23 cellular contexts compared by ENCODE assay signal in the genomic region with DNA sequence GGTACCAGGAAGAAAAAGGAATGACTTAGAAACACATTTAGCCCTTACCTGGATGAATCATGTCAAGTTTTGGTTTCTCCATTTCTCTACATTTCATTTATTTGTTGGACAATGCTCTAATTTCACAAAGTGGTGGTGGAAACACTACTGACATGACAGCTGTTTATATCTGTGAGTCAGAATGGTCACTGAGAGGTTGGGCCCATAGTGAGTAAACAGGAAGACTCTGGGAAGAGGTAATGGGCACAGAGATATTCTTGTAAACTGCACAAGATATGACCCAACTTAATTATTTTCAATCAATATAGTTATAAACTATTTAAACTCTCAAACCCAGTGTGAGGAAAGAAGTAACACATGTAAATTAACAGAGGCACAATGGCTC.
A peak's percentile ranks its signal among the peaks of the same experiment; 100 is the strongest.
DNase-seq lines count a peak whose midpoint lies in the region; ATAC-seq, FAIRE-seq and TF ChIP-seq lines count a peak whose summit lies in the region.
"Had no signal": no experiment of that assay in that cellular context is flagged by ENCODE, and none has a peak within 500 bp of the region (broad histone marks: within the 10 kb centered on the region; RNA-seq: fewer than 3 reads in every experiment).

No MANE protein-coding gene starts in this region.

- BruUV-seq in endothelial cell of umbilical vein (replicated peaks; lab: Mats Ljungman, UMichigan): no TSS peak

- H3K36me3 ChIP-seq in endothelial cell of umbilical vein (ENCODE audit: control insufficient read depth in 2 of 2, extremely low read depth in 1 of 2, insufficient read depth in 2 of 2, low read length in 2 of 2) (no peaks in the 10 kb centered on the region), mesenchymal stem cell (ENCODE audit: control insufficient read depth in 1 of 2, insufficient read depth in 2 of 2, low read depth in 1 of 2, low read length in 2 of 2) (no peaks in the 10 kb centered on the region), tibial artery (no peaks in the 10 kb centered on the region)

- H3K27ac ChIP-seq in endothelial cell of umbilical vein (ENCODE audit: insufficient read depth, low read depth, low read length): no peak overlapping the region
- no peak overlapping the region for H3K27ac ChIP-seq in mesenchymal stem cell (ENCODE audit: low read length, poor library complexity, severe bottlenecking)
- peak overlapping the region; percentile 2 to 29 for H3K27ac ChIP-seq in tibial artery
- H3K27ac ChIP-seq: 22Rv1, C4-2B, RWPE1 had no signal

- TF ChIP-seq POLR2A in endothelial cell of umbilical vein (IDR thresholded peaks at IDR 0.05; ENCODE audit: low read depth, low read length): no peak

- no peak for FAIRE-seq in endothelial cell of umbilical vein (lab: Jason Lieb, UNC)

- peak; percentile 10 for DNase-seq in DMS53 (lab: John Stamatoyannopoulos, UW)
- DNase-seq in DMS53 treated with DMSO at 0.1 percent for 48 hours (lab: John Stamatoyannopoulos, UW; ENCODE audit: unreplicated experiment): no peak
- peak; percentile 37 for DNase-seq in endothelial cell of umbilical vein (ENCODE audit: low read depth, low spot score)
- peak; percentile 43 for DNase-seq in mesenchymal stem cell
- no peak for DNase-seq in tibial artery
- no peak for DNase-seq in nucleus accumbens (lab: John Stamatoyannopoulos, UW)
- no peak for DNase-seq in SIG-M5 treated with dmso at 0.1 percent for 504 hours (lab: John Stamatoyannopoulos, UW; ENCODE audit: unreplicated experiment)
- DNase-seq: AML-193, DND-41, KBM-7, MV-4-11, NCI-H1417, NCI-H187, NCI-H2107, NCI-H510A treated with DMSO at 0.1 percent for 48 hours, NCI-H82, SIG-M5 had no signal

- H3K9ac ChIP-seq in endothelial cell of umbilical vein (replicated peaks; ENCODE audit: extremely low read depth, insufficient read depth, low read length) (no peak overlapping the region), mesenchymal stem cell (ENCODE audit: low read length) (no peak overlapping the region)

- H2BK5ac ChIP-seq in mesenchymal stem cell (ENCODE audit: low read depth, low read length, poor library complexity, severe bottlenecking): no peak overlapping the region

- H2BK12ac ChIP-seq in mesenchymal stem cell (ENCODE audit: low read length in 2 of 2): no peak overlapping the region

- no peak overlapping the region for H3K4ac ChIP-seq in mesenchymal stem cell (ENCODE audit: low read depth in 1 of 2, low read length in 2 of 2)

- no peak for TF ChIP-seq CTCF in endothelial cell of umbilical vein (IDR thresholded peaks at IDR 0.05; ENCODE audit: extremely low read depth in 1 of 2, insufficient read depth in 1 of 2, low read depth in 1 of 2, low read length in 2 of 2)
- TF ChIP-seq CTCF in tibial artery (IDR thresholded peaks at IDR 0.05): no peak

- H3K27me3 ChIP-seq in endothelial cell of umbilical vein (ENCODE audit: control insufficient read depth in 2 of 2, insufficient read depth in 2 of 2, low read length in 2 of 2): no peaks in the 10 kb centered on the region
- H3K27me3 ChIP-seq in mesenchymal stem cell (ENCODE audit: control insufficient read depth in 1 of 2, insufficient read depth in 1 of 2, low read length in 2 of 2): no peaks in the 10 kb centered on the region
- H3K27me3 ChIP-seq in tibial artery: no peaks in the 10 kb centered on the region

- H3K4me3 ChIP-seq in endothelial cell of umbilical vein (replicated peaks in 1 of 3; ENCODE audit: insufficient read depth in 1 of 3, low read depth in 1 of 3, low read length in 3 of 3): no peak overlapping the region
- no peak overlapping the region for H3K4me3 ChIP-seq in mesenchymal stem cell (ENCODE audit: insufficient read depth in 1 of 2, low read depth in 1 of 2, low read length in 2 of 2)
- no peak overlapping the region for H3K4me3 ChIP-seq in tibial artery
- H3K4me3 ChIP-seq: GM23338 had no signal

- H2BK120ac ChIP-seq in mesenchymal stem cell (ENCODE audit: low read depth, low read length): no peak overlapping the region

- CTCF ChIA-PET in endothelial cell of umbilical vein (lab: Charles Lee): interaction anchor here (1.0 to 1.5 kb wide), 2 partner anchors 16 to 142 kb away, joined by 3 to 7 read pairs; no protein-coding TSS in a partner anchor

- dilution Hi-C loops in endothelial cell of umbilical vein (cut with MboI; ENCODE audit: extremely low pct_ligation_motif_present, low sequenced_read_pairs): no loop called here

- no peaks in the 10 kb centered on the region for H3K79me2 ChIP-seq in endothelial cell of umbilical vein (ENCODE audit: control insufficient read depth, insufficient read depth, low read length)

- intact Hi-C loops in endothelial cell of umbilical vein (cut with micrococcal nuclease): no loop called here
- intact Hi-C loops in tibial artery (cut with DNase I; ENCODE audit: low total_unique reads): no loop called here

- H4K8ac ChIP-seq in mesenchymal stem cell (ENCODE audit: low read length): no peak overlapping the region

- no peak overlapping the region for H3K4me2 ChIP-seq in endothelial cell of umbilical vein (ENCODE audit: insufficient read depth, low read length)
- no peak overlapping the region for H3K4me2 ChIP-seq in mesenchymal stem cell (ENCODE audit: low read length, poor library complexity, severe bottlenecking)
- H3K4me2 ChIP-seq: GM23338 had no signal

- H3K9me1 ChIP-seq in endothelial cell of umbilical vein (replicated peaks; ENCODE audit: control insufficient read depth, extremely low read depth, insufficient read depth, low read length): no peaks in the 10 kb centered on the region

- H3K4me1 ChIP-seq in endothelial cell of umbilical vein (ENCODE audit: control insufficient read depth, extremely low read depth, insufficient read depth, low read length) (no peaks in the 10 kb centered on the region), mesenchymal stem cell (ENCODE audit: control insufficient read depth, insufficient read depth, low read depth, low read length) (no peaks in the 10 kb centered on the region), tibial artery (peaks cover 0 to 35% (median 13%) of the 10 kb centered on the region in 4 donors)

- no peak overlapping the region for H2BK15ac ChIP-seq in mesenchymal stem cell (ENCODE audit: low read depth, poor library complexity, severe bottlenecking)

- ATAC-seq in GM21529 (IDR thresholded peaks at IDR 0.05; ENCODE audit: unreplicated experiment): no peak
- ATAC-seq: GM23338, HCT116 had no signal

- POLR2A ChIA-PET in endothelial cell of umbilical vein (lab: Charles Lee): no interaction called here

- H4K91ac ChIP-seq in mesenchymal stem cell (ENCODE audit: low read length): no peak overlapping the region

- H4K20me1 ChIP-seq in endothelial cell of umbilical vein (replicated peaks; ENCODE audit: control insufficient read depth, extremely low read depth, insufficient read depth, low read length): no peaks in the 10 kb centered on the region

- no peak overlapping the region for H2AK5ac ChIP-seq in mesenchymal stem cell (ENCODE audit: low read length, severe bottlenecking)

- H3K9me3 ChIP-seq in endothelial cell of umbilical vein (replicated peaks; ENCODE audit: control insufficient read depth, insufficient read depth, low read length): no peaks in the 10 kb centered on the region
- H3K9me3 ChIP-seq in mesenchymal stem cell (ENCODE audit: control insufficient read depth, low read length): no peaks in the 10 kb centered on the region
- H3K9me3 ChIP-seq in tibial artery: no peaks in the 10 kb centered on the region

- no peak overlapping the region for H3K14ac ChIP-seq in mesenchymal stem cell (ENCODE audit: low read length in 2 of 2)

- H3K79me1 ChIP-seq in mesenchymal stem cell (replicated peaks; ENCODE audit: low read length, poor library complexity, severe bottlenecking): no peaks in the 10 kb centered on the region

- H3K18ac ChIP-seq in mesenchymal stem cell (ENCODE audit: low read depth in 1 of 2, low read length in 2 of 2): no peak overlapping the region

- H2AFZ ChIP-seq in endothelial cell of umbilical vein (ENCODE audit: low read depth, low read length): no peak overlapping the region
- no peak overlapping the region for H2AFZ ChIP-seq in mesenchymal stem cell (ENCODE audit: low read depth, low read length)
- H2AFZ ChIP-seq: GM23338 had no signal

- H3K23ac ChIP-seq in mesenchymal stem cell (ENCODE audit: low read length in 2 of 2): no peak overlapping the region

TF ChIP-seq in endothelial cell of umbilical vein, 7 proteins besides CTCF, POLR2A, EP300 and RAD21:
- TF ChIP-seq GATA2 (IDR thresholded peaks at IDR 0.05; ENCODE audit: insufficient read depth, insufficient read length, low read depth, low read length): no peak
- peak; percentile 37 for TF ChIP-seq FOS (IDR thresholded peaks at IDR 0.05; ENCODE audit: borderline replicate concordance, insufficient read depth, low read length)

Comparison
In these comparisons a context has a peak if more than half of its experiments do, and no peak if none do; other contexts are left out.
1. DNase-seq: peak in DMS53 (single experiment), endothelial cell of umbilical vein (single experiment) and mesenchymal stem cell (single experiment); none in DMS53 treated with DMSO at 0.1 percent for 48 hours (single experiment), tibial artery (0 of 2), nucleus accumbens (0 of 56) and SIG-M5 treated with dmso at 0.1 percent for 504 hours (single experiment).
2. H3K27ac ChIP-seq: peak in tibial artery (2 of 2); none in endothelial cell of umbilical vein (single experiment) and mesenchymal stem cell (single experiment).